Comparison of ENCODE assay signal across 11 cellular contexts in genomic region chr10:29320680-29321121, GRCh38. TPM values are rescaled to one million over a fixed set of nuclear protein-coding genes. Genes with fewer than 3 reads are reported as not detected.
DNase-seq lines count a peak whose midpoint lies in the region; TF ChIP-seq lines count a peak whose summit lies in the region.
"Not testable (repeated sequence)": the region's sequence is repeated elsewhere in the genome, so short reads cannot be mapped to it uniquely, and the experiment has no call there.
"Had no signal": no experiment of that assay in that cellular context is flagged by ENCODE, and none has a peak within 500 bp of the region (broad histone marks: within the 10 kb centered on the region; RNA-seq: fewer than 3 reads in every experiment).

No MANE protein-coding gene starts in this region.

- DNase-seq in MV-4-11 (lab: John Stamatoyannopoulos, UW) (peak; percentile 46), OCI-M1 (lab: John Stamatoyannopoulos, UW) (peak; percentile 37), MCF 10A (ENCODE audit: unreplicated experiment) (peak; percentile 18)
- DNase-seq in neural progenitor cell (ENCODE audit: low spot score), result not testable (repeated sequence)

- H2AFZ ChIP-seq in neural progenitor cell (replicated peaks), result not testable (repeated sequence)

- H3K79me2 ChIP-seq in neural progenitor cell (ENCODE audit: low read depth), result not testable (repeated sequence)

- H3K9me3 ChIP-seq in HEK293 (ENCODE audit: control insufficient read depth, insufficient read depth, low read depth, low read length); liver (ENCODE audit: control insufficient read depth in 4 of 4, low read length in 3 of 4); neural progenitor cell (ENCODE audit: low read depth): not testable (repeated sequence)

- not testable (repeated sequence) for H3K27ac ChIP-seq in HEK293 (ENCODE audit: extremely low read depth, low read depth, low read length); neural progenitor cell
- peak overlapping the region; percentile 65 to 86 for H3K27ac ChIP-seq in liver (ENCODE audit: low read depth in 1 of 2, low read length in 2 of 2)

- not testable (repeated sequence) for H3F3A ChIP-seq in neural progenitor cell (ENCODE audit: low read depth)

- not testable (repeated sequence) for H4K20me1 ChIP-seq in neural progenitor cell (ENCODE audit: low read depth)

- H3K36me3 ChIP-seq in HEK293 (ENCODE audit: control insufficient read depth in 2 of 2, insufficient read depth in 1 of 2, low read length in 2 of 2); liver (ENCODE audit: control insufficient read depth in 4 of 4, insufficient read depth in 3 of 4, low read depth in 1 of 4, low read length in 3 of 4); neural progenitor cell: not testable (repeated sequence)

- not testable (repeated sequence) for H3K4me1 Mint-ChIP-seq in MCF 10A (ENCODE audit: insufficient read depth, unreplicated experiment)
- H3K4me1 Mint-ChIP-seq in neural progenitor cell, result peaks cover 39% of the 10 kb centered on the region

- POLR2A ChIA-PET in HEK293 (lab: Yijun Ruan, JAX), result not testable (repeated sequence)
- POLR2A ChIA-PET in MCF 10A (lab: Yijun Ruan, JAX), result interaction anchor here (0.7 kb wide), 1 partner anchor 613 kb away, joined by 3 read pairs; no protein-coding TSS in a partner anchor

- H3K27me3 ChIP-seq in liver (ENCODE audit: control insufficient read depth in 4 of 4, insufficient read depth in 4 of 4, low read length in 3 of 4); neural progenitor cell: not testable (repeated sequence)

- not testable (repeated sequence) for H3K4me3 Mint-ChIP-seq in MCF 10A (ENCODE audit: unreplicated experiment); neural progenitor cell

- not testable (repeated sequence) for H3K4me1 ChIP-seq in HEK293 (ENCODE audit: control insufficient read depth, insufficient read depth, low read length); neural progenitor cell
- peaks cover 20 to 78% (median 74%) of the 10 kb centered on the region in 4 donors for H3K4me1 ChIP-seq in liver (ENCODE audit: control insufficient read depth in 4 of 4, insufficient read depth in 4 of 4, low read length in 3 of 4)

- not testable (repeated sequence) for H3K36me3 Mint-ChIP-seq in MCF 10A (ENCODE audit: insufficient read depth, unreplicated experiment); neural progenitor cell

- TF ChIP-seq CTCF in HEK293 (tag by site-specific recombination; IDR thresholded peaks at IDR 0.05); MCF 10A (IDR thresholded peaks at IDR 0.05; ENCODE audit: unreplicated experiment); liver (IDR thresholded peaks at IDR 0.05; ENCODE audit: low read depth, low read length, missing input control); neural progenitor cell (IDR thresholded peaks at IDR 0.05): not testable (repeated sequence)

- not testable (repeated sequence) for BruUV-seq in MCF 10A (replicated peaks; lab: Mats Ljungman, UMichigan)

- WGBS in liver, result 65% methylated on average over 5 of the region's 5 CpGs

- not testable (repeated sequence) for H3K9me3 Mint-ChIP-seq in MCF 10A (ENCODE audit: unreplicated experiment); neural progenitor cell

- H3K4me2 ChIP-seq in neural progenitor cell, result not testable (repeated sequence)

- TF ChIP-seq RAD21 in liver (IDR thresholded peaks at IDR 0.05), result not testable (repeated sequence)

- peaks cover 44% of the 10 kb centered on the region for H3K27me3 Mint-ChIP-seq in MCF 10A (ENCODE audit: insufficient read depth, unreplicated experiment)
- H3K27me3 Mint-ChIP-seq in neural progenitor cell (ENCODE audit: insufficient read depth, low read depth), result not testable (repeated sequence)

- H3K4me3 ChIP-seq in HEK293 (ENCODE audit: low read depth, low read length); liver (ENCODE audit: low read depth in 1 of 3, low read length in 3 of 3); neural progenitor cell: not testable (repeated sequence)

- not testable (repeated sequence) for H3K9ac ChIP-seq in liver (ENCODE audit: low read depth in 1 of 2, low read length in 2 of 2); neural progenitor cell

- CTCF ChIA-PET in HEK293 (lab: Yijun Ruan, JAX), result not testable (repeated sequence)
- CTCF ChIA-PET in MCF 10A (lab: Yijun Ruan, JAX), result interaction anchor here (0.8 to 1.2 kb wide), 2 partner anchors 8 to 16 kb away, joined by 3 to 5 read pairs; no protein-coding TSS in a partner anchor

- H3K27ac Mint-ChIP-seq in MCF 10A (ENCODE audit: low read depth, unreplicated experiment), result not testable (repeated sequence)
- H3K27ac Mint-ChIP-seq in neural progenitor cell, result peak overlapping the region; percentile 44

- intact Hi-C loops in MCF 10A (cut with micrococcal nuclease), result not testable (repeated sequence)

TF ChIP-seq in HEK293, 187 proteins besides CTCF, POLR2A, EP300 and RAD21:
- peak; percentile 61; the same call in 1 of the 2 replicates for TF ChIP-seq ZNF121 (tag by site-specific recombination; IDR thresholded peaks at IDR 0.05)

RNA-seq across cellular contexts. Expression of gene LYZL1, which starts 31.8 kb away (rescaled TPM):
- not detected in 2 replicates for total RNA-seq in MCF 10A (2022)
- total RNA-seq in liver, result not detected
- polyA plus RNA-seq in liver, result not detected
- not detected in 2 replicates for total RNA-seq in neural progenitor cell (ENCODE audit: low replicate concordance)
- total RNA-seq: CD8-positive, alpha-beta T cell; GM23338; H7 had no signal
- polyA plus RNA-seq: AG04450, GM23338, IgD-negative memory B cell had no signal
